Comparison of ENCODE assay signal across 8 cellular contexts in genomic region chr5:62248192-62248591, GRCh38. TPM values are rescaled to one million over a fixed set of nuclear protein-coding genes. Genes with fewer than 3 reads are reported as not detected.
DNase-seq lines count a peak whose midpoint lies in the region; ATAC-seq, FAIRE-seq and TF ChIP-seq lines count a peak whose summit lies in the region.
"Not testable (repeated sequence)": the region's sequence is repeated elsewhere in the genome, so short reads cannot be mapped to it uniquely, and the experiment has no call there.

No MANE protein-coding gene starts in this region.

- H3K4me2 ChIP-seq in mammary epithelial cell (ENCODE audit: insufficient read depth, low read depth, low read length); keratinocyte (ENCODE audit: control insufficient read depth, extremely low read depth, insufficient read depth, low read depth, low read length): not testable (repeated sequence)

- not testable (repeated sequence) for FAIRE-seq in keratinocyte (lab: Jason Lieb, UNC)

- CTCF ChIA-PET in RWPE1 (lab: Yijun Ruan, JAX); activated CD4-positive, alpha-beta memory T cell treated with anti-CD3 and anti-CD28 coated beads for 36 hours (lab: Charles Lee); mammary epithelial cell (lab: Charles Lee; ENCODE audit: low non-redundant PET): not testable (repeated sequence)

- not testable (repeated sequence) for TF ChIP-seq CTCF in RWPE1 (conservative IDR thresholded peaks at IDR 0.05; ENCODE audit: low read depth); mammary epithelial cell (conservative IDR thresholded peaks at IDR 0.05 in 1 of 2, IDR thresholded peaks at IDR 0.05 in 1 of 2; ENCODE audit: extremely low read depth in 1 of 2, insufficient read depth in 1 of 2, low read depth in 1 of 2, low read length in 2 of 2); keratinocyte (optimal IDR thresholded peaks at IDR 0.05 in 1 of 3, IDR thresholded peaks at IDR 0.05 in 1 of 3, conservative IDR thresholded peaks at IDR 0.05 in 1 of 3; ENCODE audit: extremely low read depth in 1 of 3, insufficient read depth in 2 of 3, low read length in 3 of 3)

- not testable (repeated sequence) for H3K27me3 ChIP-seq in mammary epithelial cell (ENCODE audit: insufficient read depth, low read length); keratinocyte (ENCODE audit: control insufficient read depth, extremely low read depth, insufficient read depth, low read length)

- not testable (repeated sequence) for H3K27ac Mint-ChIP-seq in activated CD4-positive, alpha-beta memory T cell treated with anti-CD3 and anti-CD28 coated beads for 36 hours; stimulated activated naive CD8-positive, alpha-beta T cell treated with anti-CD3 and anti-CD28 coated beads, Interleukin-15, amount 100 ng/mL, for 72 hours
- H3K27ac Mint-ChIP-seq in activated T-helper 2 cell treated with anti-CD3 and anti-CD28 coated beads, Interferon-gamma antibody, Interleukin-2, Interleukin-4, amounts not matched to agents 10 μg/mL and 5 μg/mL and 100 μg/mL, durations not matched to agents 14 hours and 24 hours and 36 hours, result peak overlapping the region; percentile 46

- WGBS in mammary epithelial cell (ENCODE audit: low coverage, missing lambda C conversion rate), result 20% methylated on average over 5 of the region's 6 CpGs

- peak overlapping the region; percentile 45 for H3K27ac ChIP-seq in RWPE1
- not testable (repeated sequence) for H3K27ac ChIP-seq in mammary epithelial cell (ENCODE audit: insufficient read depth, low read depth, low read length); keratinocyte (ENCODE audit: control insufficient read depth, insufficient read depth, low read length)

- POLR2A ChIA-PET in RWPE1 (lab: Yijun Ruan, JAX; ENCODE audit: low non-redundant PET), result not testable (repeated sequence)
- POLR2A ChIA-PET in activated CD4-positive, alpha-beta memory T cell treated with anti-CD3 and anti-CD28 coated beads for 36 hours (lab: Charles Lee), result interaction anchor here (1.6 kb wide), 1 partner anchor 11 kb away, joined by 4 read pairs; no protein-coding TSS in a partner anchor

- intact Hi-C loops in activated CD4-positive, alpha-beta memory T cell treated with anti-CD3 and anti-CD28 coated beads for 36 hours (cut with micrococcal nuclease); activated T-helper 2 cell treated with anti-CD3 and anti-CD28 coated beads, Interferon-gamma antibody, Interleukin-2, Interleukin-4, amounts not matched to agents 10 μg/mL and 5 μg/mL and 100 μg/mL, durations not matched to agents 14 hours and 24 hours and 36 hours (cut with micrococcal nuclease): not testable (repeated sequence)
- intact Hi-C loops in mammary epithelial cell (cut with micrococcal nuclease), result loop anchor here (5.0 kb wide), 1 partner anchor 59 kb away; the partner anchor contains the start of gene KIF2A

- not testable (repeated sequence) for H3K9me3 ChIP-seq in mammary epithelial cell (replicated peaks; ENCODE audit: insufficient read depth, low read length); keratinocyte (ENCODE audit: control insufficient read depth, low read depth, low read length)

- not testable (repeated sequence) for H3K36me3 ChIP-seq in mammary epithelial cell (ENCODE audit: insufficient read depth, low read length); keratinocyte (ENCODE audit: control insufficient read depth in 2 of 2, extremely low read depth in 1 of 2, insufficient read depth in 2 of 2, low read length in 2 of 2)

- not testable (repeated sequence) for H3K4me1 ChIP-seq in mammary epithelial cell (ENCODE audit: insufficient read depth, low read length); keratinocyte (ENCODE audit: control insufficient read depth, extremely low read depth, insufficient read depth, low read length)

- not testable (repeated sequence) for H3K9me1 ChIP-seq in keratinocyte (ENCODE audit: control insufficient read depth, extremely low read depth, insufficient read depth, low read length)

- peak; percentile 57 for ATAC-seq in stimulated activated naive CD8-positive, alpha-beta T cell treated with anti-CD3 and anti-CD28 coated beads, Interleukin-15, amount 100 ng/mL, for 72 hours

- H3K9ac ChIP-seq in mammary epithelial cell (ENCODE audit: insufficient read depth, low read length); keratinocyte (ENCODE audit: control insufficient read depth, extremely low read depth, insufficient read depth, low read length): not testable (repeated sequence)

- DNase-seq in ELR (ENCODE audit: low read depth) (peak; percentile 22), mammary epithelial cell (peak; percentile 86), keratinocyte (ENCODE audit: low read depth, low spot score) (peak; percentile 21)
- DNase-seq in RWPE1 (ENCODE audit: low spot score); activated T-helper 2 cell treated with anti-CD3 and anti-CD28 coated beads, Interferon-gamma antibody, Interleukin-2, Interleukin-4, amounts not matched to agents 10 μg/mL and 5 μg/mL and 100 μg/mL, durations not matched to agents 14 hours and 24 hours and 36 hours (ENCODE audit: low spot score); stimulated activated naive CD8-positive, alpha-beta T cell treated with anti-CD3 and anti-CD28 coated beads, Interleukin-15, amount 100 ng/mL, for 72 hours: not testable (repeated sequence)
- DNase-seq in activated CD4-positive, alpha-beta memory T cell treated with anti-CD3 and anti-CD28 coated beads for 36 hours, result peak; percentile 40
- DNase-seq in stimulated activated CD8-positive, alpha-beta memory T cell treated with anti-CD3 and anti-CD28 coated beads, Interleukin-4, amount 100 ng/mL, for 48 hours, result peak; percentile 64

- peaks cover 22% of the 10 kb centered on the region for H3K4me1 Mint-ChIP-seq in activated CD4-positive, alpha-beta memory T cell treated with anti-CD3 and anti-CD28 coated beads for 36 hours (ENCODE audit: low read depth)
- peaks cover 40% of the 10 kb centered on the region for H3K4me1 Mint-ChIP-seq in activated T-helper 2 cell treated with anti-CD3 and anti-CD28 coated beads, Interferon-gamma antibody, Interleukin-2, Interleukin-4, amounts not matched to agents 10 μg/mL and 5 μg/mL and 100 μg/mL, durations not matched to agents 14 hours and 24 hours and 36 hours (ENCODE audit: low read depth)
- peaks cover 51% of the 10 kb centered on the region for H3K4me1 Mint-ChIP-seq in stimulated activated naive CD8-positive, alpha-beta T cell treated with anti-CD3 and anti-CD28 coated beads, Interleukin-15, amount 100 ng/mL, for 72 hours

- not testable (repeated sequence) for H2AFZ ChIP-seq in mammary epithelial cell (ENCODE audit: low read depth, low read length); keratinocyte (ENCODE audit: control insufficient read depth, low read length)

- H3K27me3 Mint-ChIP-seq in activated CD4-positive, alpha-beta memory T cell treated with anti-CD3 and anti-CD28 coated beads for 36 hours; activated T-helper 2 cell treated with anti-CD3 and anti-CD28 coated beads, Interferon-gamma antibody, Interleukin-2, Interleukin-4, amounts not matched to agents 10 μg/mL and 5 μg/mL and 100 μg/mL, durations not matched to agents 14 hours and 24 hours and 36 hours (ENCODE audit: low read depth); stimulated activated naive CD8-positive, alpha-beta T cell treated with anti-CD3 and anti-CD28 coated beads, Interleukin-15, amount 100 ng/mL, for 72 hours: not testable (repeated sequence)

- H3K9me3 Mint-ChIP-seq in activated CD4-positive, alpha-beta memory T cell treated with anti-CD3 and anti-CD28 coated beads for 36 hours; activated T-helper 2 cell treated with anti-CD3 and anti-CD28 coated beads, Interferon-gamma antibody, Interleukin-2, Interleukin-4, amounts not matched to agents 10 μg/mL and 5 μg/mL and 100 μg/mL, durations not matched to agents 14 hours and 24 hours and 36 hours: not testable (repeated sequence)
- H3K9me3 Mint-ChIP-seq in stimulated activated naive CD8-positive, alpha-beta T cell treated with anti-CD3 and anti-CD28 coated beads, Interleukin-15, amount 100 ng/mL, for 72 hours, result peaks cover 8 to 10% of the 10 kb centered on the region in 2 donors

- H3K4me3 ChIP-seq in mammary epithelial cell (replicated peaks in 1 of 3; ENCODE audit: insufficient read depth in 1 of 3, low read depth in 2 of 3, low read length in 3 of 3); keratinocyte (ENCODE audit: control insufficient read depth in 2 of 3, extremely low read depth in 1 of 3, insufficient read depth in 2 of 3, low read depth in 1 of 3, low read length in 3 of 3): not testable (repeated sequence)

- dilution Hi-C loops in mammary epithelial cell (cut with HindIII; ENCODE audit: low sequenced_read_pairs); keratinocyte (cut with MboI; ENCODE audit: extremely low pct_ligation_motif_present, low sequenced_read_pairs): not testable (repeated sequence)

- not testable (repeated sequence) for H3K79me2 ChIP-seq in mammary epithelial cell (ENCODE audit: insufficient read depth, low read length); keratinocyte (ENCODE audit: control insufficient read depth, insufficient read depth, low read length)

- H4K20me1 ChIP-seq in mammary epithelial cell (ENCODE audit: insufficient read depth, low read length); keratinocyte (ENCODE audit: control insufficient read depth, extremely low read depth, insufficient read depth, low read length): not testable (repeated sequence)

- BruUV-seq in mammary epithelial cell (replicated peaks; lab: Mats Ljungman, UMichigan), result not testable (repeated sequence)

- not testable (repeated sequence) for H3K36me3 Mint-ChIP-seq in activated CD4-positive, alpha-beta memory T cell treated with anti-CD3 and anti-CD28 coated beads for 36 hours
- H3K36me3 Mint-ChIP-seq in activated T-helper 2 cell treated with anti-CD3 and anti-CD28 coated beads, Interferon-gamma antibody, Interleukin-2, Interleukin-4, amounts not matched to agents 10 μg/mL and 5 μg/mL and 100 μg/mL, durations not matched to agents 14 hours and 24 hours and 36 hours (ENCODE audit: low read depth), result peaks cover 17% of the 10 kb centered on the region

- H3K4me3 Mint-ChIP-seq in activated CD4-positive, alpha-beta memory T cell treated with anti-CD3 and anti-CD28 coated beads for 36 hours; activated T-helper 2 cell treated with anti-CD3 and anti-CD28 coated beads, Interferon-gamma antibody, Interleukin-2, Interleukin-4, amounts not matched to agents 10 μg/mL and 5 μg/mL and 100 μg/mL, durations not matched to agents 14 hours and 24 hours and 36 hours (ENCODE audit: low read depth); stimulated activated naive CD8-positive, alpha-beta T cell treated with anti-CD3 and anti-CD28 coated beads, Interleukin-15, amount 100 ng/mL, for 72 hours: not testable (repeated sequence)

- in situ Hi-C loops in mammary epithelial cell (cut with MboI; ENCODE audit: low sequenced_read_pairs in 2 of 2), result not testable (repeated sequence)

RNA-seq across cellular contexts. Expression of gene KIF2A, which starts 57.8 kb away (rescaled TPM):
- total RNA-seq in activated CD4-positive, alpha-beta memory T cell treated with anti-CD3 and anti-CD28 coated beads for 36 hours, result 100 to 1,000 TPM; 209 TPM
- 285 and 294 TPM in 2 replicates for total RNA-seq in activated T-helper 2 cell treated with anti-CD3 and anti-CD28 coated beads, Interferon-gamma antibody, Interleukin-2, Interleukin-4, amounts not matched to agents 10 μg/mL and 5 μg/mL and 100 μg/mL, durations not matched to agents 14 hours and 24 hours and 36 hours
- total RNA-seq in mammary epithelial cell, result 10 to 100 TPM; 35.2 to 56.5 TPM
- 23.4 TPM for polyA plus RNA-seq in mammary epithelial cell
- polyA minus RNA-seq in mammary epithelial cell, result 49.3 TPM
- 18.3 to 34.8 TPM (median 31.7 TPM) in 3 replicates for polyA plus RNA-seq in keratinocyte
- 34.1 TPM for polyA plus RNA-seq in keratinocyte (2011; ENCODE audit: low read depth)
- 30.5 and 44.5 TPM in 2 replicates for polyA plus RNA-seq in keratinocyte (2011; cell fraction: cytosol; rRNA removed)
- 27.1 and 38.4 TPM in 2 replicates for polyA plus RNA-seq in keratinocyte (2011; cell fraction: nucleus; rRNA removed)
- 21.3 and 30.9 TPM in 2 replicates for polyA plus RNA-seq in keratinocyte (2012; ENCODE audit: low replicate concordance)
- polyA minus RNA-seq in keratinocyte, result 6.6 to 47.7 TPM (median 19.1 TPM) in 3 replicates
- 22.4 TPM for polyA minus RNA-seq in keratinocyte (2011; cell fraction: cytosol; rRNA and poly(A)+ RNA removed)
- 18.9 and 41.6 TPM in 2 replicates for polyA minus RNA-seq in keratinocyte (2011; cell fraction: nucleus; rRNA and poly(A)+ RNA removed)
